Comparison of ENCODE assay signal across 20 cellular contexts in the genomic region with DNA sequence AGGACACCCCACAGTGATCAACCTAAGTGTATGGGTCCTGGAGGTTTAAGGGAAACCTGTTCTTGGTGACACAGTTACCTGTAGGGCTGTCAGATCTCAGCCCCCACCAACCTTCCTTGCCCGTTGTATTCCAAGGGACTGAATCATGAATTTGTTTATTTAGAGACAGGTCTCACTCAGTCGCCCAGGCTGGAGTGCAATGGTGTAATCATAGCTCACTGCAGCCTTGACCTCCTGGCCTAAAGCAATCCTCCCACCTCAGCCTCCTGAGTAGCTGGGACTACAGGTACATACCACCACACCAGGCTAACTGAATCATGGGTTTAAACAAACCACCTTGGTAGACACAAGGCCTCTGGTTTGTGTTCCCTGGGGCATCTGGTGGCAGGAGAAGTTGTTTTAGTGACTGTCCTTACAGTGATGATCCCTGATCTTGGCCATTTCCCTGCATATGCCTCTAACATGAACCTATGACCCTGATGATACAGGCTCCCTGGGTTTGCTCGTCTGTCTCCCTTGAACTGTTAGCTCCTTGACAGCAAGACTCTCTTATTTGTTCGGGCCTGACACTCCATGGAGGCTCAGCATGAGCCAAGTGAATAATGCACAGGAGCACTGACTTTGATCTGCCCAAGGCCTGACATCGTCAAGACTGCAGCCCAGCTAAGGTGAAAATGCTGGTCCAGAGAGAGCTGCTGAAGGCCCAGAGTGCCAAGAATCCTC. TPM values are rescaled to one million over a fixed set of nuclear protein-coding genes. Genes with fewer than 3 reads are reported as not detected.
A peak's percentile ranks its signal among the peaks of the same experiment; 100 is the strongest.
DNase-seq lines count a peak whose midpoint lies in the region; ATAC-seq, FAIRE-seq and TF ChIP-seq lines count a peak whose summit lies in the region.
"Had no signal": no experiment of that assay in that cellular context is flagged by ENCODE, and none has a peak within 500 bp of the region (broad histone marks: within the 10 kb centered on the region; RNA-seq: fewer than 3 reads in every experiment).

No MANE protein-coding gene starts in this region.

- POLR2A ChIA-PET in activated CD8-positive, alpha-beta T cell treated with anti-CD3 and anti-CD28 coated beads, Interleukin-2, amount 10 ng/mL, durations not matched to agents 7 days and 5 days (lab: Charles Lee): interaction anchor here (0.5 to 1.8 kb wide), 4 partner anchors 17 to 55 kb away, joined by 3 to 7 read pairs (median 5); no protein-coding TSS in a partner anchor
- POLR2A ChIA-PET in naive thymus-derived CD8-positive, alpha-beta T cell (lab: Charles Lee): interaction anchor here (0.7 to 1.0 kb wide), 3 partner anchors 13 to 29 kb away, joined by 3 to 7 read pairs (median 4); no protein-coding TSS in a partner anchor

- H3K36me3 ChIP-seq in CD4-positive, CD25-positive, alpha-beta regulatory T cell (ENCODE audit: control insufficient read depth, insufficient read depth, low read length): peaks cover 2% of the 10 kb centered on the region
- H3K36me3 ChIP-seq in prostate gland: no peaks in the 10 kb centered on the region
- H3K36me3 ChIP-seq: BE2C, colonic mucosa, MG63, thoracic aorta had no signal

- H3K36me3 Mint-ChIP-seq in CD4-positive, CD25-positive, alpha-beta regulatory T cell: peaks cover 36% of the 10 kb centered on the region
- H3K36me3 Mint-ChIP-seq in activated CD8-positive, alpha-beta T cell treated with anti-CD3 and anti-CD28 coated beads, Interleukin-2, amount 10 ng/mL, durations not matched to agents 7 days and 5 days (ENCODE audit: low read depth): peaks cover 20% of the 10 kb centered on the region
- peaks cover 0 to 4% (median 0%) of the 10 kb centered on the region in 3 donors for H3K36me3 Mint-ChIP-seq in naive thymus-derived CD8-positive, alpha-beta T cell

- 92% methylated on average over 5 of the region's 5 CpGs for WGBS in prostate gland

- H3K9me3 Mint-ChIP-seq in CD4-positive, CD25-positive, alpha-beta regulatory T cell: no peaks in the 10 kb centered on the region
- H3K9me3 Mint-ChIP-seq in activated CD8-positive, alpha-beta T cell treated with anti-CD3 and anti-CD28 coated beads, Interleukin-2, amount 10 ng/mL, durations not matched to agents 7 days and 5 days (ENCODE audit: insufficient read depth): no peaks in the 10 kb centered on the region
- no peaks in the 10 kb centered on the region for H3K9me3 Mint-ChIP-seq in naive thymus-derived CD8-positive, alpha-beta T cell

- H3K27me3 Mint-ChIP-seq in CD4-positive, CD25-positive, alpha-beta regulatory T cell: no peaks in the 10 kb centered on the region
- H3K27me3 Mint-ChIP-seq in activated CD8-positive, alpha-beta T cell treated with anti-CD3 and anti-CD28 coated beads, Interleukin-2, amount 10 ng/mL, durations not matched to agents 7 days and 5 days (ENCODE audit: low read depth): no peaks in the 10 kb centered on the region
- H3K27me3 Mint-ChIP-seq in naive thymus-derived CD8-positive, alpha-beta T cell: no peaks in the 10 kb centered on the region

- DNase-seq in CD4-positive, CD25-positive, alpha-beta regulatory T cell: no peak
- DNase-seq in GM12892 (ENCODE audit: insufficient read length) (no peak), GM19239 (ENCODE audit: insufficient read length, low spot score) (no peak), prostate gland (ENCODE audit: low spot score) (no peak), SW 1271 (lab: John Stamatoyannopoulos, UW) (no peak)
- DNase-seq in activated CD8-positive, alpha-beta T cell treated with anti-CD3 and anti-CD28 coated beads, Interleukin-2, amount 10 ng/mL, durations not matched to agents 7 days and 5 days: no peak
- DNase-seq in naive thymus-derived CD8-positive, alpha-beta T cell: no peak
- DNase-seq: activated gamma-delta T cell treated with Interleukin-2 at 50 U/mL for 16 hours; BE2C; body of pancreas; colonic mucosa; DMS153; foreskin keratinocyte; MG63; NCI-H345; NK-92 treated with Interleukin-12 subunit alpha and Interleukin-12 subunit beta, amount 100 ng/mL, for 24 hours; posterior cingulate gyrus had no signal

- H3K9me3 ChIP-seq in CD4-positive, CD25-positive, alpha-beta regulatory T cell (ENCODE audit: control insufficient read depth in 2 of 2, low read length in 2 of 2): no peaks in the 10 kb centered on the region
- H3K9me3 ChIP-seq in prostate gland: no peaks in the 10 kb centered on the region
- H3K9me3 ChIP-seq: BE2C, body of pancreas, colonic mucosa, MG63, thoracic aorta had no signal

- H3K4me1 ChIP-seq in CD4-positive, CD25-positive, alpha-beta regulatory T cell (ENCODE audit: control insufficient read depth, insufficient read depth, low read length, poor library complexity, severe bottlenecking): peaks cover 46% of the 10 kb centered on the region
- no peaks in the 10 kb centered on the region for H3K4me1 ChIP-seq in prostate gland (replicated peaks)
- H3K4me1 ChIP-seq: body of pancreas, colonic mucosa, foreskin keratinocyte had no signal

- H3K4me1 Mint-ChIP-seq in CD4-positive, CD25-positive, alpha-beta regulatory T cell: peaks cover 21 to 82% (median 49%) of the 10 kb centered on the region in 4 donors
- peaks cover 46% of the 10 kb centered on the region for H3K4me1 Mint-ChIP-seq in activated CD8-positive, alpha-beta T cell treated with anti-CD3 and anti-CD28 coated beads, Interleukin-2, amount 10 ng/mL, durations not matched to agents 7 days and 5 days (ENCODE audit: low read depth)
- peaks cover 42 to 69% (median 57%) of the 10 kb centered on the region in 4 donors for H3K4me1 Mint-ChIP-seq in naive thymus-derived CD8-positive, alpha-beta T cell

- H3K27ac Mint-ChIP-seq in CD4-positive, CD25-positive, alpha-beta regulatory T cell: peak overlapping the region; percentile 62 to 77 (median 63)
- H3K27ac Mint-ChIP-seq in activated CD8-positive, alpha-beta T cell treated with anti-CD3 and anti-CD28 coated beads, Interleukin-2, amount 10 ng/mL, durations not matched to agents 7 days and 5 days: peak overlapping the region; percentile 13
- peak overlapping the region in 9 of 10 donors; percentile 4 to 82 (median 74) for H3K27ac Mint-ChIP-seq in naive thymus-derived CD8-positive, alpha-beta T cell

- FAIRE-seq in GM12892 (lab: Jason Lieb, UNC): peak; percentile 44
- FAIRE-seq in GM19239 (lab: Jason Lieb, UNC): no peak
- FAIRE-seq: endothelial cell of umbilical vein, HTR-8/SVneo had no signal

- intact Hi-C loops in prostate gland (cut with DNase I): no loop called here

- no peak for TF ChIP-seq CTCF in prostate gland (IDR thresholded peaks at IDR 0.05)

- H3K27me3 ChIP-seq in CD4-positive, CD25-positive, alpha-beta regulatory T cell (ENCODE audit: control insufficient read depth, insufficient read depth, low read length): no peaks in the 10 kb centered on the region
- H3K27me3 ChIP-seq in prostate gland (replicated peaks; ENCODE audit: insufficient read depth): no peaks in the 10 kb centered on the region
- H3K27me3 ChIP-seq: BE2C, body of pancreas, colonic mucosa, foreskin keratinocyte, MG63 had no signal

- H3K4me3 Mint-ChIP-seq in CD4-positive, CD25-positive, alpha-beta regulatory T cell: peak overlapping the region in 2 of 4 donors; percentile 19 to 33
- H3K4me3 Mint-ChIP-seq in activated CD8-positive, alpha-beta T cell treated with anti-CD3 and anti-CD28 coated beads, Interleukin-2, amount 10 ng/mL, durations not matched to agents 7 days and 5 days: no peak overlapping the region
- H3K4me3 Mint-ChIP-seq in naive thymus-derived CD8-positive, alpha-beta T cell: peak overlapping the region in 1 of 10 donors; percentile 6

- CTCF ChIA-PET in activated CD8-positive, alpha-beta T cell treated with anti-CD3 and anti-CD28 coated beads, Interleukin-2, amount 10 ng/mL, durations not matched to agents 7 days and 5 days (lab: Charles Lee): interaction anchor here (0.8 to 2.2 kb wide), 5 partner anchors 13 to 48 kb away, joined by 3 to 6 read pairs (median 5); partner anchors contain the start of gene PITPNM2

- TF ChIP-seq POLR2A in GM12892 (IDR thresholded peaks at IDR 0.05; ENCODE audit: low read depth, low read length): no peak
- TF ChIP-seq POLR2A in prostate gland (IDR thresholded peaks at IDR 0.05): no peak

- H3K27ac ChIP-seq in CD4-positive, CD25-positive, alpha-beta regulatory T cell (ENCODE audit: insufficient read depth, low read length, poor library complexity, severe bottlenecking): no peak overlapping the region
- H3K27ac ChIP-seq in prostate gland: no peak overlapping the region
- H3K27ac ChIP-seq: body of pancreas, colonic mucosa, foreskin keratinocyte, thoracic aorta had no signal

- no peak for ATAC-seq in CD4-positive, CD25-positive, alpha-beta regulatory T cell (ENCODE audit: low read depth in 2 of 2)
- ATAC-seq in activated CD8-positive, alpha-beta T cell treated with anti-CD3 and anti-CD28 coated beads, Interleukin-2, amount 10 ng/mL, durations not matched to agents 7 days and 5 days: no peak
- no peak for ATAC-seq in naive thymus-derived CD8-positive, alpha-beta T cell
- ATAC-seq: body of pancreas, foreskin keratinocyte had no signal

- no peak overlapping the region for H3K4me3 ChIP-seq in CD4-positive, CD25-positive, alpha-beta regulatory T cell (ENCODE audit: low read depth, low read length)
- H3K4me3 ChIP-seq in prostate gland: no peak overlapping the region
- H3K4me3 ChIP-seq: body of pancreas, colonic mucosa, MG63, thoracic aorta had no signal

RNA-seq across cellular contexts. Expression of gene PITPNM2, which starts 47.9 kb away (rescaled TPM):
- total RNA-seq in CD4-positive, CD25-positive, alpha-beta regulatory T cell: 57.2 TPM
- polyA plus RNA-seq in CD4-positive, CD25-positive, alpha-beta regulatory T cell: 1 to 10 TPM; 2.2 to 4.5 (median 3.9) TPM
- polyA plus RNA-seq in GM12892 (2012; ENCODE audit: missing spikeins): 0.53 TPM
- 10 to 100 TPM; 17.7 to 18.3 TPM for total RNA-seq in activated CD8-positive, alpha-beta T cell treated with anti-CD3 and anti-CD28 coated beads, Interleukin-2, amount 10 ng/mL, durations not matched to agents 7 days and 5 days
- 10 to 100 TPM; 36.9 to 42.7 TPM for total RNA-seq in naive thymus-derived CD8-positive, alpha-beta T cell
- polyA plus RNA-seq in naive thymus-derived CD8-positive, alpha-beta T cell: 1 to 10 TPM; 4.0 to 6.3 (median 4.7) TPM
- 10 to 100 TPM in 1 of 2 donors, 1 to 10 TPM in 1; 2.4 to 15.7 TPM for total RNA-seq in prostate gland

Comparison
In these comparisons a context has a peak if more than half of its experiments do, and no peak if none do; other contexts are left out.
1. H3K27ac Mint-ChIP-seq: peak in every context shown above with its lines; median percentile 74 in naive thymus-derived CD8-positive, alpha-beta T cell; 63 in CD4-positive, CD25-positive, alpha-beta regulatory T cell; 13 in activated CD8-positive, alpha-beta T cell treated with anti-CD3 and anti-CD28 coated beads, Interleukin-2, amount 10 ng/mL, durations not matched to agents 7 days and 5 days.